ENCODE assay signal across 14 cellular contexts in genomic region chr12:80242341-80242740, GRCh38.
DNase-seq lines count a peak whose midpoint lies in the region; ATAC-seq, FAIRE-seq and TF ChIP-seq lines count a peak whose summit lies in the region.
"Had no signal": no experiment of that assay in that cellular context is flagged by ENCODE, and none has a peak within 500 bp of the region (broad histone marks: within the 10 kb centered on the region; RNA-seq: fewer than 3 reads in every experiment).

No MANE protein-coding gene starts in this region.

- no peaks in the 10 kb centered on the region for H3K79me2 ChIP-seq in mammary epithelial cell (ENCODE audit: insufficient read depth, low read length)
- H3K79me2 ChIP-seq in osteoblast (ENCODE audit: insufficient read depth, low read length) = no peaks in the 10 kb centered on the region

- no peaks in the 10 kb centered on the region for H4K20me1 ChIP-seq in mammary epithelial cell (ENCODE audit: insufficient read depth, low read length)
- H4K20me1 ChIP-seq in osteoblast (ENCODE audit: insufficient read depth, low read length) = no peaks in the 10 kb centered on the region
- H4K20me1 ChIP-seq: BLaER1 treated with 17β-estradiol and CSF1 and Interleukin-3, amounts not matched to agents 10 nM and 100 nM had no signal

- H3K27me3 ChIP-seq in mammary epithelial cell (ENCODE audit: insufficient read depth, low read length) (no peaks in the 10 kb centered on the region), osteoblast (ENCODE audit: insufficient read depth, low read length) (no peaks in the 10 kb centered on the region)
- H3K27me3 ChIP-seq: BLaER1 treated with 17β-estradiol and CSF1 and Interleukin-3, amounts not matched to agents 10 nM and 100 nM had no signal

- dilution Hi-C loops in mammary epithelial cell (cut with HindIII; ENCODE audit: low sequenced_read_pairs) = no loop called here

- H3K27ac Mint-ChIP-seq in HFFc6 = peak overlapping the region; percentile 63; the same call in 1 of the 2 replicates
- H3K27ac Mint-ChIP-seq in activated CD4-positive, alpha-beta memory T cell treated with anti-CD3 and anti-CD28 coated beads, Interleukin-2, amount 10 ng/mL, durations not matched to agents 7 days and 5 days = no peak overlapping the region

- no TSS peak for BruUV-seq in mammary epithelial cell (replicated peaks; lab: Mats Ljungman, UMichigan)

- no peak for ATAC-seq in HG02588 (IDR thresholded peaks at IDR 0.05; ENCODE audit: unreplicated experiment)
- ATAC-seq: K562 had no signal

- no peak overlapping the region for H3K4me3 ChIP-seq in mammary epithelial cell (replicated peaks in 1 of 3; ENCODE audit: insufficient read depth in 1 of 3, low read depth in 2 of 3, low read length in 3 of 3)
- peak overlapping the region; percentile 49 for H3K4me3 ChIP-seq in osteoblast (ENCODE audit: insufficient read depth, low read length)
- no peak overlapping the region for H3K4me3 ChIP-seq in kidney (ENCODE audit: low read length in 2 of 2)
- H3K4me3 ChIP-seq: BLaER1 treated with 17β-estradiol and CSF1 and Interleukin-3, amounts not matched to agents 10 nM and 100 nM; K562 had no signal

- WGBS in mammary epithelial cell (ENCODE audit: low coverage, missing lambda C conversion rate) = 0% methylated on average over 1 of the region's 1 CpG

- no peaks in the 10 kb centered on the region for H3K9me3 Mint-ChIP-seq in HFFc6
- H3K9me3 Mint-ChIP-seq in activated CD4-positive, alpha-beta memory T cell treated with anti-CD3 and anti-CD28 coated beads, Interleukin-2, amount 10 ng/mL, durations not matched to agents 7 days and 5 days = no peaks in the 10 kb centered on the region

- TF ChIP-seq CTCF in HFFc6 (IDR thresholded peaks at IDR 0.05) (no peak), mammary epithelial cell (conservative IDR thresholded peaks at IDR 0.05 in 1 of 2, IDR thresholded peaks at IDR 0.05 in 1 of 2; ENCODE audit: extremely low read depth in 1 of 2, insufficient read depth in 1 of 2, low read depth in 1 of 2, low read length in 2 of 2) (no peak), osteoblast (IDR thresholded peaks at IDR 0.05; ENCODE audit: extremely low read depth, low read depth, low read length) (no peak), kidney (IDR thresholded peaks at IDR 0.05; ENCODE audit: borderline replicate concordance, extremely low read depth, insufficient read depth) (no peak)

- no peaks in the 10 kb centered on the region for H3K36me3 ChIP-seq in mammary epithelial cell (ENCODE audit: insufficient read depth, low read length)
- H3K36me3 ChIP-seq in osteoblast (ENCODE audit: insufficient read depth, low read length) = no peaks in the 10 kb centered on the region
- no peaks in the 10 kb centered on the region for H3K36me3 ChIP-seq in kidney (ENCODE audit: control insufficient read depth in 1 of 2, insufficient read depth in 2 of 2, low read length in 2 of 2)
- H3K36me3 ChIP-seq: BLaER1 treated with 17β-estradiol and CSF1 and Interleukin-3, amounts not matched to agents 10 nM and 100 nM had no signal

- POLR2A ChIA-PET in activated CD4-positive, alpha-beta memory T cell treated with anti-CD3 and anti-CD28 coated beads, Interleukin-2, amount 10 ng/mL, durations not matched to agents 7 days and 5 days (lab: Charles Lee) = no interaction called here

- H3K4me2 ChIP-seq in mammary epithelial cell (ENCODE audit: insufficient read depth, low read depth, low read length) (peak overlapping the region; percentile 59), osteoblast (ENCODE audit: insufficient read depth, low read length) (peak overlapping the region; percentile 78)
- H3K4me2 ChIP-seq: BLaER1 treated with 17β-estradiol and CSF1 and Interleukin-3, amounts not matched to agents 10 nM and 100 nM had no signal

- DNase-seq in ELR (ENCODE audit: low read depth) = peak; percentile 14
- no peak for DNase-seq in HFFc6
- no peak for DNase-seq in mammary epithelial cell
- DNase-seq in osteoblast (ENCODE audit: insufficient read length, low spot score, missing footprints) = peak; percentile 39
- no peak for DNase-seq in kidney
- DNase-seq in activated CD4-positive, alpha-beta memory T cell treated with anti-CD3 and anti-CD28 coated beads, Interleukin-2, amount 10 ng/mL, durations not matched to agents 7 days and 5 days = no peak
- DNase-seq: DMS 273 treated with DMSO at 0.1 percent for 48 hours, NCI-H1048, NCI-H446, NCI-H774 had no signal

- FAIRE-seq in kidney (lab: Jason Lieb, UNC) = no peak
- FAIRE-seq: K562 had no signal

- H3K27me3 Mint-ChIP-seq in HFFc6 (ENCODE audit: insufficient read depth) = no peaks in the 10 kb centered on the region
- H3K27me3 Mint-ChIP-seq in activated CD4-positive, alpha-beta memory T cell treated with anti-CD3 and anti-CD28 coated beads, Interleukin-2, amount 10 ng/mL, durations not matched to agents 7 days and 5 days = no peaks in the 10 kb centered on the region

- no peaks in the 10 kb centered on the region for H3K36me3 Mint-ChIP-seq in HFFc6 (ENCODE audit: low read depth)
- no peaks in the 10 kb centered on the region for H3K36me3 Mint-ChIP-seq in activated CD4-positive, alpha-beta memory T cell treated with anti-CD3 and anti-CD28 coated beads, Interleukin-2, amount 10 ng/mL, durations not matched to agents 7 days and 5 days (ENCODE audit: low read depth)

- H3K4me3 Mint-ChIP-seq in HFFc6 = 0 out of 2 replicates have a peak overlapping the region, but pooled peaks have one; percentile 65
- no peak overlapping the region for H3K4me3 Mint-ChIP-seq in activated CD4-positive, alpha-beta memory T cell treated with anti-CD3 and anti-CD28 coated beads, Interleukin-2, amount 10 ng/mL, durations not matched to agents 7 days and 5 days

- H3K4me1 Mint-ChIP-seq in HFFc6 (ENCODE audit: low read depth) = peaks cover 22% of the 10 kb centered on the region
- no peaks in the 10 kb centered on the region for H3K4me1 Mint-ChIP-seq in activated CD4-positive, alpha-beta memory T cell treated with anti-CD3 and anti-CD28 coated beads, Interleukin-2, amount 10 ng/mL, durations not matched to agents 7 days and 5 days

- in situ Hi-C loops in mammary epithelial cell (cut with MboI; ENCODE audit: low sequenced_read_pairs in 2 of 2) = no loop called here

- CTCF ChIA-PET in mammary epithelial cell (lab: Charles Lee; ENCODE audit: low non-redundant PET) = no interaction called here
- CTCF ChIA-PET in activated CD4-positive, alpha-beta memory T cell treated with anti-CD3 and anti-CD28 coated beads, Interleukin-2, amount 10 ng/mL, durations not matched to agents 7 days and 5 days (lab: Charles Lee) = no interaction called here

- H3K4me1 ChIP-seq in mammary epithelial cell (ENCODE audit: insufficient read depth, low read length) = peaks cover 10% of the 10 kb centered on the region
- H3K4me1 ChIP-seq in osteoblast (ENCODE audit: insufficient read depth, low read length) = peaks cover 20% of the 10 kb centered on the region
- H3K4me1 ChIP-seq in kidney (ENCODE audit: control insufficient read depth in 1 of 2, insufficient read depth in 1 of 2, low read depth in 1 of 2, low read length in 2 of 2) = no peaks in the 10 kb centered on the region
- H3K4me1 ChIP-seq: BLaER1 treated with 17β-estradiol and CSF1 and Interleukin-3, amounts not matched to agents 10 nM and 100 nM had no signal

- H3K9ac ChIP-seq in mammary epithelial cell (ENCODE audit: insufficient read depth, low read length) (no peak overlapping the region), kidney (ENCODE audit: low read length in 2 of 2) (no peak overlapping the region)
- H3K9ac ChIP-seq: BLaER1 treated with 17β-estradiol and CSF1 and Interleukin-3, amounts not matched to agents 10 nM and 100 nM had no signal

- H3K9me3 ChIP-seq in mammary epithelial cell (replicated peaks; ENCODE audit: insufficient read depth, low read length) = no peaks in the 10 kb centered on the region
- H3K9me3 ChIP-seq in osteoblast (ENCODE audit: low read depth, low read length) = no peaks in the 10 kb centered on the region
- H3K9me3 ChIP-seq in kidney (ENCODE audit: control insufficient read depth in 1 of 2, low read length in 2 of 2) = no peaks in the 10 kb centered on the region

- intact Hi-C loops in mammary epithelial cell (cut with micrococcal nuclease) (no loop called here), kidney (cut with DNase I) (no loop called here)

- H3K27ac ChIP-seq in mammary epithelial cell (ENCODE audit: insufficient read depth, low read depth, low read length) (no peak overlapping the region), osteoblast (ENCODE audit: low read depth, low read length) (peak overlapping the region; percentile 57), kidney (ENCODE audit: low read depth in 2 of 2, low read length in 2 of 2) (no peak overlapping the region)
- H3K27ac ChIP-seq: BLaER1 treated with 17β-estradiol and CSF1 and Interleukin-3, amounts not matched to agents 10 nM and 100 nM; HL-60 had no signal

- no peak overlapping the region for H2AFZ ChIP-seq in mammary epithelial cell (ENCODE audit: low read depth, low read length)
- peak overlapping the region; percentile 74 for H2AFZ ChIP-seq in osteoblast (ENCODE audit: low read length)

Comparison
In these comparisons a context has a peak if more than half of its experiments do, and no peak if none do; other contexts are left out.
1. DNase-seq: peak in ELR (single experiment) and osteoblast (single experiment); none in HFFc6 (single experiment), mammary epithelial cell (single experiment), kidney (single experiment) and activated CD4-positive, alpha-beta memory T cell treated with anti-CD3 and anti-CD28 coated beads, Interleukin-2, amount 10 ng/mL, durations not matched to agents 7 days and 5 days (single experiment).